8 cellular contexts compared by ENCODE assay signal in genomic region chr7:73701357-73701995, GRCh38. TPM values are rescaled to one million over a fixed set of nuclear protein-coding genes. Genes with fewer than 3 reads are reported as not detected.
DNase-seq lines count a peak whose midpoint lies in the region; ATAC-seq and TF ChIP-seq lines count a peak whose summit lies in the region.

No MANE protein-coding gene starts in this region.

- CTCF ChIA-PET in Panc1 (lab: Charles Lee): interaction anchor here (0.6 to 1.5 kb wide), 6 partner anchors 16 to 88 kb away, joined by 3 to 5 read pairs (median 4); no protein-coding TSS in a partner anchor

- peaks cover 0 to 5% of the 10 kb centered on the region in 2 donors for H3K4me1 Mint-ChIP-seq in effector memory CD8-positive, alpha-beta T cell (ENCODE audit: low read depth in 2 of 2)
- H3K4me1 Mint-ChIP-seq in naive thymus-derived CD8-positive, alpha-beta T cell: peaks cover 2 to 16% (median 6%) of the 10 kb centered on the region in 4 donors

- H3K36me3 Mint-ChIP-seq in effector memory CD8-positive, alpha-beta T cell (ENCODE audit: insufficient read depth): peaks cover 85% of the 10 kb centered on the region
- H3K36me3 Mint-ChIP-seq in naive thymus-derived CD8-positive, alpha-beta T cell: peaks cover 0 to 30% (median 12%) of the 10 kb centered on the region in 3 donors

- H3K9me3 ChIP-seq in Panc1 (ENCODE audit: control insufficient read depth, insufficient read depth, low read depth, low read length): no peaks in the 10 kb centered on the region

- TF ChIP-seq CTCF in AG09309 (IDR thresholded peaks at IDR 0.05; ENCODE audit: control insufficient read depth, insufficient read depth, low read depth, low read length, missing control alignments) (peak; percentile 63), GM12864 (IDR thresholded peaks at IDR 0.05; ENCODE audit: low read depth, low read length, missing control alignments) (peak; percentile 66), Panc1 (IDR thresholded peaks at IDR 0.05) (peak; percentile 93)

- no TSS peak for BruUV-seq in Panc1 (replicated peaks; lab: Mats Ljungman, UMichigan)

- peaks cover 68% of the 10 kb centered on the region for H3K4me1 ChIP-seq in Panc1 (ENCODE audit: control insufficient read depth, insufficient read depth, low read length)

- peak overlapping the region; percentile 19 to 82 for H3K27ac Mint-ChIP-seq in effector memory CD8-positive, alpha-beta T cell
- H3K27ac Mint-ChIP-seq in naive thymus-derived CD8-positive, alpha-beta T cell: peak overlapping the region in 2 of 10 donors; percentile 66 to 83

- no peaks in the 10 kb centered on the region for H3K27me3 Mint-ChIP-seq in effector memory CD8-positive, alpha-beta T cell
- no peaks in the 10 kb centered on the region for H3K27me3 Mint-ChIP-seq in naive thymus-derived CD8-positive, alpha-beta T cell

- H3K36me3 ChIP-seq in Panc1 (ENCODE audit: control insufficient read depth, insufficient read depth, low read length): no peaks in the 10 kb centered on the region; the same call in none of the 2 replicates

- ATAC-seq in Panc1: peak; percentile 41
- peak; percentile 57 for ATAC-seq in effector memory CD8-positive, alpha-beta T cell (replicated peaks)
- ATAC-seq in naive thymus-derived CD8-positive, alpha-beta T cell: peak; percentile 35 to 43
- no peak for ATAC-seq in HG02852 (IDR thresholded peaks at IDR 0.05; ENCODE audit: unreplicated experiment)
- ATAC-seq in GM19467 (IDR thresholded peaks at IDR 0.05; ENCODE audit: unreplicated experiment): no peak

- in situ Hi-C loops in Panc1 (cut with HindIII; ENCODE audit: low pct_unique_long_range_greater_than_20kb, low sequenced_read_pairs): no loop called here

- H3K27me3 ChIP-seq in Panc1 (ENCODE audit: control insufficient read depth, insufficient read depth, low read length): no peaks in the 10 kb centered on the region

- H3K9me3 Mint-ChIP-seq in effector memory CD8-positive, alpha-beta T cell: no peaks in the 10 kb centered on the region
- H3K9me3 Mint-ChIP-seq in naive thymus-derived CD8-positive, alpha-beta T cell: no peaks in the 10 kb centered on the region

- intact Hi-C loops in Panc1 (cut with micrococcal nuclease; ENCODE audit: unreplicated experiment): no loop called here

- no peak for DNase-seq in AG09309 (ENCODE audit: low read depth)
- no peak for DNase-seq in GM12864 (ENCODE audit: low read depth)
- peak; percentile 76 for DNase-seq in Panc1 (ENCODE audit: low read depth, low spot score)
- DNase-seq in effector memory CD8-positive, alpha-beta T cell: no peak
- peak in 1 of 10 donors; percentile 16 for DNase-seq in naive thymus-derived CD8-positive, alpha-beta T cell
- no peak for DNase-seq in pons (ENCODE audit: low spot score)

- POLR2A ChIA-PET in Panc1 (lab: Charles Lee): interaction anchor here (0.7 kb wide), 1 partner anchor 727 kb away, joined by 5 read pairs; no protein-coding TSS in a partner anchor
- POLR2A ChIA-PET in naive thymus-derived CD8-positive, alpha-beta T cell (lab: Charles Lee): interaction anchor here (0.9 kb wide), 1 partner anchor 25 kb away, joined by 4 read pairs; no protein-coding TSS in a partner anchor

- H3K4me3 Mint-ChIP-seq in effector memory CD8-positive, alpha-beta T cell: no peak overlapping the region
- H3K4me3 Mint-ChIP-seq in naive thymus-derived CD8-positive, alpha-beta T cell: peak overlapping the region in 1 of 10 donors; percentile 28

- no peak overlapping the region for H3K4me3 ChIP-seq in AG09309 (ENCODE audit: control insufficient read depth, low read depth, low read length)
- H3K4me3 ChIP-seq in GM12864 (ENCODE audit: low read depth, low read length): no peak overlapping the region
- H3K4me3 ChIP-seq in Panc1 (ENCODE audit: low read depth in 2 of 2, low read length in 2 of 2): no peak overlapping the region

- peak overlapping the region; percentile 80 for H3K27ac ChIP-seq in Panc1 (ENCODE audit: low read length)

RNA-seq across cellular contexts. Expression of gene STX1A, which starts 18.0 kb away (rescaled TPM):
- 80.9 TPM for total RNA-seq in Panc1 (2021; ENCODE audit: unreplicated experiment)
- polyA plus RNA-seq in Panc1 (2012; ENCODE audit: insufficient read length): 75.5 TPM
- total RNA-seq in naive thymus-derived CD8-positive, alpha-beta T cell: 1 to 10 TPM; 5.7 to 7.8 TPM
- 1 to 10 TPM in 2 of 3 donors, under 1 TPM in 1; 0.69 to 2.2 (median 2.1) TPM for polyA plus RNA-seq in naive thymus-derived CD8-positive, alpha-beta T cell

RNA-seq across cellular contexts. Expression of gene BUD23, which starts 18.1 kb away (rescaled TPM):
- 124 TPM for total RNA-seq in Panc1 (2021; ENCODE audit: unreplicated experiment)
- polyA plus RNA-seq in Panc1 (2012; ENCODE audit: insufficient read length): 228 TPM
- 10 to 100 TPM; 67.2 to 69.7 TPM for total RNA-seq in naive thymus-derived CD8-positive, alpha-beta T cell
- 100 to 1,000 TPM; 123 to 139 (median 136) TPM for polyA plus RNA-seq in naive thymus-derived CD8-positive, alpha-beta T cell

RNA-seq across cellular contexts. Expression of gene DNAJC30, which starts 18.2 kb away (rescaled TPM):
- 11.1 TPM for total RNA-seq in Panc1 (2021; ENCODE audit: unreplicated experiment)
- polyA plus RNA-seq in Panc1 (2012; ENCODE audit: insufficient read length): 6.5 TPM
- 10 to 100 TPM; 22.1 to 23.7 TPM for total RNA-seq in naive thymus-derived CD8-positive, alpha-beta T cell
- 10 to 100 TPM; 10.1 to 13.3 (median 11.9) TPM for polyA plus RNA-seq in naive thymus-derived CD8-positive, alpha-beta T cell

RNA-seq across cellular contexts. Expression of gene VPS37D, which starts 33.8 kb away (rescaled TPM):
- 4.4 TPM for total RNA-seq in Panc1 (2021; ENCODE audit: unreplicated experiment)
- polyA plus RNA-seq in Panc1 (2012; ENCODE audit: insufficient read length): 6.8 TPM
- 1 to 10 TPM in 1 of 2 experiments, under 1 TPM in 1; 0.63 to 1.0 TPM for total RNA-seq in naive thymus-derived CD8-positive, alpha-beta T cell
- polyA plus RNA-seq in naive thymus-derived CD8-positive, alpha-beta T cell: under 1 TPM in 2 of 3 donors, not detected in 1; 0.14 to 0.30 TPM

RNA-seq across cellular contexts. Expression of gene ABHD11, which starts 37.1 kb away (rescaled TPM):
- 54.2 TPM for total RNA-seq in Panc1 (2021; ENCODE audit: unreplicated experiment)
- 53.1 TPM for polyA plus RNA-seq in Panc1 (2012; ENCODE audit: insufficient read length)
- 10 to 100 TPM; 20.7 to 24.9 TPM for total RNA-seq in naive thymus-derived CD8-positive, alpha-beta T cell
- 10 to 100 TPM in 2 of 3 donors, 1 to 10 TPM in 1; 5.4 to 12.3 (median 10.0) TPM for polyA plus RNA-seq in naive thymus-derived CD8-positive, alpha-beta T cell

Comparison
In these comparisons a context has a peak if more than half of its experiments do, and no peak if none do; other contexts are left out.
1. ATAC-seq: peak in Panc1 (single experiment), effector memory CD8-positive, alpha-beta T cell (single experiment) and naive thymus-derived CD8-positive, alpha-beta T cell (2 of 2); none in HG02852 (single experiment) and GM19467 (single experiment).
2. Peak in every context shown above with its lines, with median percentiles within 50 percentile points of each other: CTCF ChIP-seq.